Comparison of ENCODE assay signal across 2 cellular contexts in genomic region chr5:76696254-76696653, GRCh38.
TF ChIP-seq lines count a peak whose summit lies in the region.

No MANE protein-coding gene starts in this region.

TF ChIP-seq in SK-N-SH, 30 proteins besides CTCF, POLR2A, EP300 and RAD21 (continued from another document):
- TF ChIP-seq USF2 (IDR thresholded peaks at IDR 0.05; ENCODE audit: borderline replicate concordance, low read depth, low read length) (no peak), RXRA (IDR thresholded peaks at IDR 0.05; ENCODE audit: borderline replicate concordance, low read depth) (no peak), NFIC (IDR thresholded peaks at IDR 0.05; ENCODE audit: borderline replicate concordance) (no peak), PBX3 (IDR thresholded peaks at IDR 0.05) (no peak)

TF ChIP-seq in SK-N-SH treated with all-trans-retinoic acid at 6 μM for 48 hours, 23 proteins besides CTCF, POLR2A, EP300 and RAD21 (continued from another document):
- TF ChIP-seq BACH2 (CRISPR knock-in tag; IDR thresholded peaks at IDR 0.05; ENCODE audit: borderline replicate concordance): no peak
- TF ChIP-seq CREB5 (CRISPR knock-in tag; IDR thresholded peaks at IDR 0.05; ENCODE audit: low read depth): no peak
- TF ChIP-seq ZFP3 (CRISPR knock-in tag; IDR thresholded peaks at IDR 0.05): no peak
- TF ChIP-seq ZNF565 (CRISPR knock-in tag; conservative IDR thresholded peaks at IDR 0.05; ENCODE audit: low read depth): no peak
- TF ChIP-seq OSR1 (CRISPR knock-in tag; IDR thresholded peaks at IDR 0.05): no peak
- TF ChIP-seq, protein P1, sequence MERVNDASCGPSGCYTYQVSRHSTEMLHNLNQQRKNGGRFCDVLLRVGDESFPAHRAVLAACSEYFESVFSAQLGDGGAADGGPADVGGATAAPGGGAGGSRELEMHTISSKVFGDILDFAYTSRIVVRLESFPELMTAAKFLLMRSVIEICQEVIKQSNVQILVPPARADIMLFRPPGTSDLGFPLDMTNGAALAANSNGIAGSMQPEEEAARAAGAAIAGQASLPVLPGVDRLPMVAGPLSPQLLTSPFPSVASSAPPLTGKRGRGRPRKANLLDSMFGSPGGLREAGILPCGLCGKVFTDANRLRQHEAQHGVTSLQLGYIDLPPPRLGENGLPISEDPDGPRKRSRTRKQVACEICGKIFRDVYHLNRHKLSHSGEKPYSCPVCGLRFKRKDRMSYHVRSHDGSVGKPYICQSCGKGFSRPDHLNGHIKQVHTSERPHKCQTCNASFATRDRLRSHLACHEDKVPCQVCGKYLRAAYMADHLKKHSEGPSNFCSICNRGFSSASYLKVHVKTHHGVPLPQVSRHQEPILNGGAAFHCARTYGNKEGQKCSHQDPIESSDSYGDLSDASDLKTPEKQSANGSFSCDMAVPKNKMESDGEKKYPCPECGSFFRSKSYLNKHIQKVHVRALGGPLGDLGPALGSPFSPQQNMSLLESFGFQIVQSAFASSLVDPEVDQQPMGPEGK (CRISPR knock-in tag; IDR thresholded peaks at IDR 0.05; ENCODE audit: borderline replicate concordance): no peak
- TF ChIP-seq, protein P2, sequence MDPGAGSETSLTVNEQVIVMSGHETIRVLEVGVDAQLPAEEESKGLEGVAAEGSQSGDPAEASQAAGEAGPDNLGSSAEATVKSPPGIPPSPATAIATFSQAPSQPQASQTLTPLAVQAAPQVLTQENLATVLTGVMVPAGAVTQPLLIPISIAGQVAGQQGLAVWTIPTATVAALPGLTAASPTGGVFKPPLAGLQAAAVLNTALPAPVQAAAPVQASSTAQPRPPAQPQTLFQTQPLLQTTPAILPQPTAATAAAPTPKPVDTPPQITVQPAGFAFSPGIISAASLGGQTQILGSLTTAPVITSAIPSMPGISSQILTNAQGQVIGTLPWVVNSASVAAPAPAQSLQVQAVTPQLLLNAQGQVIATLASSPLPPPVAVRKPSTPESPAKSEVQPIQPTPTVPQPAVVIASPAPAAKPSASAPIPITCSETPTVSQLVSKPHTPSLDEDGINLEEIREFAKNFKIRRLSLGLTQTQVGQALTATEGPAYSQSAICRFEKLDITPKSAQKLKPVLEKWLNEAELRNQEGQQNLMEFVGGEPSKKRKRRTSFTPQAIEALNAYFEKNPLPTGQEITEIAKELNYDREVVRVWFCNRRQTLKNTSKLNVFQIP (CRISPR knock-in tag; IDR thresholded peaks at IDR 0.05; ENCODE audit: borderline replicate concordance, low read depth): no peak
- TF ChIP-seq PPARA (CRISPR knock-in tag; IDR thresholded peaks at IDR 0.05; ENCODE audit: borderline replicate concordance): no peak
- TF ChIP-seq, protein P3, sequence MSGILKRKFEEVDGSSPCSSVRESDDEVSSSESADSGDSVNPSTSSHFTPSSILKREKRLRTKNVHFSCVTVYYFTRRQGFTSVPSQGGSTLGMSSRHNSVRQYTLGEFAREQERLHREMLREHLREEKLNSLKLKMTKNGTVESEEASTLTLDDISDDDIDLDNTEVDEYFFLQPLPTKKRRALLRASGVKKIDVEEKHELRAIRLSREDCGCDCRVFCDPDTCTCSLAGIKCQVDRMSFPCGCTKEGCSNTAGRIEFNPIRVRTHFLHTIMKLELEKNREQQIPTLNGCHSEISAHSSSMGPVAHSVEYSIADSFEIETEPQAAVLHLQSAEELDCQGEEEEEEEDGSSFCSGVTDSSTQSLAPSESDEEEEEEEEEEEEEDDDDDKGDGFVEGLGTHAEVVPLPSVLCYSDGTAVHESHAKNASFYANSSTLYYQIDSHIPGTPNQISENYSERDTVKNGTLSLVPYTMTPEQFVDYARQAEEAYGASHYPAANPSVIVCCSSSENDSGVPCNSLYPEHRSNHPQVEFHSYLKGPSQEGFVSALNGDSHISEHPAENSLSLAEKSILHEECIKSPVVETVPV (CRISPR knock-in tag; IDR thresholded peaks at IDR 0.05): no peak
